ENCODE assay signal across 25 cellular contexts in genomic region chr16:47538472-47538871, GRCh38.
"Had no signal": no experiment of that assay in that cellular context is flagged by ENCODE, and none has a peak within 500 bp of the region (broad histone marks: within the 10 kb centered on the region; RNA-seq: fewer than 3 reads in every experiment).

No MANE protein-coding gene starts in this region.

- H3K79me2 ChIP-seq: hepatocyte had no signal

- ATAC-seq: activated CD8-positive, alpha-beta memory T cell treated with anti-CD3 and anti-CD28 coated beads, Interleukin-2, amount 10 ng/mL, durations not matched to agents 7 days and 5 days; activated CD8-positive, alpha-beta T cell treated with anti-CD3 and anti-CD28 coated beads for 36 hours; body of pancreas; esophagus mucosa; naive thymus-derived CD8-positive, alpha-beta T cell; stimulated activated naive B cell treated with anti-CD40 and anti-IgM and Interleukin-4, amounts not matched to agents 10 μg/mL and 1 μg/mL and 100 μg/mL, for 72 hours had no signal

- H3K27ac Mint-ChIP-seq: activated B cell treated with CpG ODN at 0.5 μM for 24 hours; activated CD8-positive, alpha-beta memory T cell treated with anti-CD3 and anti-CD28 coated beads, Interleukin-2, amount 10 ng/mL, durations not matched to agents 7 days and 5 days; mesothelial cell of epicardium; neural progenitor cell; progenitor cell of endocrine pancreas had no signal

- DNase-seq: activated B cell treated with CpG ODN at 0.5 μM for 24 hours; activated CD4-positive, alpha-beta T cell treated with anti-CD3 and anti-CD28 coated beads for 4 hours; activated CD8-positive, alpha-beta memory T cell treated with anti-CD3 and anti-CD28 coated beads, Interleukin-2, amount 10 ng/mL, durations not matched to agents 7 days and 5 days; activated CD8-positive, alpha-beta T cell treated with anti-CD3 and anti-CD28 coated beads for 36 hours; activated effector memory CD4-positive, alpha-beta T cell treated with anti-CD3 and anti-CD28 coated beads, Interleukin-2, amount 50 U/mL, for 16 hours; activated naive CD4-positive, alpha-beta T cell treated with anti-CD3 and anti-CD28 coated beads, Interleukin-2, amount 50 U/mL, for 16 hours; activated T-cell treated with anti-CD3 and anti-CD28 coated beads for 4 hours; anterior cingulate cortex; body of pancreas; foreskin melanocyte; kidney glomerular epithelial cell; left ventricle myocardium inferior; naive thymus-derived CD8-positive, alpha-beta T cell; retina; stimulated activated CD4-positive, alpha-beta T cell treated with anti-CD3 and anti-CD28 coated beads, Interleukin-2, amount 100 ng/mL, for 48 hours; stimulated activated CD8-positive, alpha-beta memory T cell treated with anti-CD3 and anti-CD28 coated beads, Interleukin-4, amount 100 ng/mL, for 48 hours; stimulated activated naive B cell treated with anti-CD40 and anti-IgM and Interleukin-4, amounts not matched to agents 10 μg/mL and 1 μg/mL and 100 μg/mL, for 72 hours; T1000; transverse colon had no signal

- H3K4me1 ChIP-seq: body of pancreas, left ventricle myocardium inferior, transverse colon, vagina had no signal

- H3K4me2 ChIP-seq: hepatocyte, neural progenitor cell had no signal

- H3K4me3 ChIP-seq: body of pancreas, hepatocyte, left ventricle myocardium inferior, neural progenitor cell, transverse colon, vagina had no signal

- H3K27ac ChIP-seq: body of pancreas, hepatocyte, left ventricle myocardium inferior, neural progenitor cell, transverse colon, vagina had no signal

- H3K4me1 Mint-ChIP-seq: mesothelial cell of epicardium; neural progenitor cell; stimulated activated naive B cell treated with anti-CD40 and anti-IgM and Interleukin-4, amounts not matched to agents 10 μg/mL and 1 μg/mL and 100 μg/mL, for 72 hours had no signal

- H3K27me3 ChIP-seq: body of pancreas, hepatocyte, neural progenitor cell, transverse colon, vagina had no signal

- H3K9ac ChIP-seq: neural progenitor cell had no signal

- H3K27me3 Mint-ChIP-seq: activated B cell treated with CpG ODN at 0.5 μM for 24 hours; activated CD8-positive, alpha-beta memory T cell treated with anti-CD3 and anti-CD28 coated beads, Interleukin-2, amount 10 ng/mL, durations not matched to agents 7 days and 5 days; activated CD8-positive, alpha-beta T cell treated with anti-CD3 and anti-CD28 coated beads for 36 hours; naive thymus-derived CD8-positive, alpha-beta T cell; progenitor cell of endocrine pancreas; stimulated activated naive B cell treated with anti-CD40 and anti-IgM and Interleukin-4, amounts not matched to agents 10 μg/mL and 1 μg/mL and 100 μg/mL, for 72 hours had no signal

- H3K4me3 Mint-ChIP-seq: activated B cell treated with CpG ODN at 0.5 μM for 24 hours; activated CD8-positive, alpha-beta memory T cell treated with anti-CD3 and anti-CD28 coated beads, Interleukin-2, amount 10 ng/mL, durations not matched to agents 7 days and 5 days; activated CD8-positive, alpha-beta T cell treated with anti-CD3 and anti-CD28 coated beads for 36 hours; mesothelial cell of epicardium; naive thymus-derived CD8-positive, alpha-beta T cell; neural progenitor cell; stimulated activated naive B cell treated with anti-CD40 and anti-IgM and Interleukin-4, amounts not matched to agents 10 μg/mL and 1 μg/mL and 100 μg/mL, for 72 hours had no signal
